ENCODE assay signal across 8 cellular contexts in the genomic region with DNA sequence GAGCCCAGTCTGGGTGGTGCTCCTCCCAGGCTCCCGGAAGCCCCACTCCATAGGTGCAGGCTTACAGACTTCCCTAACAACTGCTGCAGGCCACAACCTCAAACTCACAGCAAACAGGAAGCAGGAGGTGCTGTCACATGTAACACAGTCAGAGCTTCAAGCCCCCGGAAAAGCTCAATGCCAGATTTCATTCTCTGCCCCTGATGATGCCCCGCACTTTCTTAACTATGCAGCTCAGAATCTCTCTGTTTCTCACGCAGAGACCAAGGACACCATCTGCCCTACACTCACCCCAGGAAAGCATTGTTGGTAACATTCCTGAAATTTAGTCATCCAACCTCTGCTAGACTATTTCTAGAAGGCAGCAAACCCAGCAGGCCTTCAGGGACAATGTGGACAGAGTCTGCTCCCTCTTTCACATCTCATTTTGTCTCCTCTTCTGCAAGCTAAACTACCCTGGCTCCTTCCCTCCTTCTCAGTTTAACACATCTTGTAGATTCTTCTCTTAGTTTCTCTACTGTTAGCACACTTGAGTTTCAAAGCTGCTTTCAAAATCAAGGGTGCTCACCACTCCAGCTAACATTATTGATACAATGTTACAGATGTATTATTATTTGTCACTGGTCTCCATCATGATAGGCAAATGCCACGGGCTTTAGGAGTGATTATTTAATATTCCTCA.
DNase-seq lines count a peak whose midpoint lies in the region; ATAC-seq and TF ChIP-seq lines count a peak whose summit lies in the region.

No MANE protein-coding gene starts in this region.

- H3K9me3 ChIP-seq in T-helper 17 cell (ENCODE audit: control insufficient read depth, low read length, poor library complexity, severe bottlenecking) = no peaks in the 10 kb centered on the region
- H3K9me3 ChIP-seq in right atrium auricular region = no peaks in the 10 kb centered on the region

- H3K27ac Mint-ChIP-seq in T-helper 17 cell = no peak overlapping the region

- TF ChIP-seq CTCF in BJ (IDR thresholded peaks at IDR 0.05; ENCODE audit: insufficient read depth, low read depth, low read length) (no peak), right atrium auricular region (IDR thresholded peaks at IDR 0.05) (no peak)

- DNase-seq in BJ (ENCODE audit: low read depth) = peak; percentile 78
- DNase-seq in T-helper 17 cell = no peak
- DNase-seq in right atrium auricular region (ENCODE audit: low spot score) = no peak
- peak; percentile 61 for DNase-seq in stromal cell of bone marrow (ENCODE audit: low read depth)
- no peak for DNase-seq in T-helper 2 cell
- no peak for DNase-seq in activated CD4-positive, alpha-beta T cell treated with anti-CD3 and anti-CD28 coated beads for 1 hour
- DNase-seq in T-helper 1 cell = no peak

- peaks cover 5% of the 10 kb centered on the region for H3K27me3 Mint-ChIP-seq in T-helper 17 cell

- H3K4me1 ChIP-seq in right atrium auricular region = peaks cover 0 to 19% of the 10 kb centered on the region in 2 donors

- no peak overlapping the region for H3K4me3 Mint-ChIP-seq in T-helper 17 cell

- ATAC-seq in HG02571 (IDR thresholded peaks at IDR 0.05; ENCODE audit: unreplicated experiment) = peak; percentile 48
- ATAC-seq in T-helper 17 cell = peak; percentile 40

- peak overlapping the region; percentile 1 to 39 for H3K27ac ChIP-seq in right atrium auricular region

- CTCF ChIA-PET in BJ (lab: Yijun Ruan, JAX) = interaction anchor here (1.0 to 1.2 kb wide), 2 partner anchors 9 to 163 kb away, joined by 4 read pairs; no protein-coding TSS in a partner anchor

- H3K4me1 Mint-ChIP-seq in T-helper 17 cell = no peaks in the 10 kb centered on the region

- H3K36me3 Mint-ChIP-seq in T-helper 17 cell (ENCODE audit: low read depth) = no peaks in the 10 kb centered on the region

- POLR2A ChIA-PET in BJ (lab: Charles Lee) = no interaction called here

- H3K4me3 ChIP-seq in BJ (ENCODE audit: low read depth, low read length) = no peak overlapping the region
- no peak overlapping the region for H3K4me3 ChIP-seq in right atrium auricular region

- H3K36me3 ChIP-seq in BJ (ENCODE audit: control insufficient read depth, insufficient read depth, low read length) = no peaks in the 10 kb centered on the region
- no peaks in the 10 kb centered on the region for H3K36me3 ChIP-seq in right atrium auricular region

- no peaks in the 10 kb centered on the region for H3K27me3 ChIP-seq in BJ (ENCODE audit: control insufficient read depth, insufficient read depth, low read length)
- H3K27me3 ChIP-seq in right atrium auricular region = no peaks in the 10 kb centered on the region

Comparison
In these comparisons a context has a peak if more than half of its experiments do, and no peak if none do; other contexts are left out.
1. DNase-seq: peak in BJ (single experiment) and stromal cell of bone marrow (single experiment); none in T-helper 17 cell (0 of 3), right atrium auricular region (single experiment), T-helper 2 cell (0 of 5), activated CD4-positive, alpha-beta T cell treated with anti-CD3 and anti-CD28 coated beads for 1 hour (single experiment) and T-helper 1 cell (0 of 5).